In genomic region chr16:89899879-89900481, GRCh38 we compare ENCODE assay signal across 21 cellular contexts.
"Had no signal": no experiment of that assay in that cellular context is flagged by ENCODE, and none has a peak within 500 bp of the region (broad histone marks: within the 10 kb centered on the region; RNA-seq: fewer than 3 reads in every experiment).

No MANE protein-coding gene starts in this region.

- H3K27ac ChIP-seq: breast epithelium, coronary artery, neural progenitor cell, psoas muscle, tibial artery, WERI-Rb-1 had no signal

- H3K27ac Mint-ChIP-seq: activated CD8-positive, alpha-beta memory T cell treated with anti-CD3 and anti-CD28 coated beads, Interleukin-2, amount 10 ng/mL, durations not matched to agents 7 days and 5 days; activated naive CD4-positive, alpha-beta T cell treated with anti-CD3 and anti-CD28 coated beads for 36 hours; naive B cell; neural progenitor cell had no signal

- ATAC-seq: activated CD8-positive, alpha-beta memory T cell treated with anti-CD3 and anti-CD28 coated beads, Interleukin-2, amount 10 ng/mL, durations not matched to agents 7 days and 5 days; activated T-cell treated with anti-CD3 and anti-CD28 coated beads, Interleukin-2, amount 50 U/mL, for 4 hours; esophagus mucosa; mucosa of descending colon; psoas muscle; sciatic nerve; stimulated activated effector memory CD8-positive, alpha-beta T cell treated with anti-CD3 and anti-CD28 coated beads, Interleukin-12 subunit alpha, Interleukin-12 subunit beta, amount 100 ng/mL, for 72 hours had no signal

- H3K36me3 ChIP-seq: neural progenitor cell, WERI-Rb-1 had no signal

- H3K4me2 ChIP-seq: neural progenitor cell, smooth muscle cell had no signal

- DNase-seq: activated CD4-positive, alpha-beta T cell treated with anti-CD3 and anti-CD28 coated beads, Interleukin-2, amount 50 U/mL, for 48 hours; activated CD8-positive, alpha-beta memory T cell treated with anti-CD3 and anti-CD28 coated beads, Interleukin-2, amount 10 ng/mL, durations not matched to agents 7 days and 5 days; activated naive CD4-positive, alpha-beta T cell treated with anti-CD3 and anti-CD28 coated beads for 36 hours; activated T-cell treated with anti-CD3 and anti-CD28 coated beads, Interleukin-2, amount 50 U/mL, for 4 hours; aorta; mesenchymal stem cell; mucosa of descending colon; naive B cell; stimulated activated CD4-positive, alpha-beta T cell treated with anti-CD3 and anti-CD28 coated beads, Interleukin-4, amount 100 ng/mL, for 24 hours; substantia nigra; SW 1271; tibial artery; WERI-Rb-1 had no signal

- H3K4me3 ChIP-seq: breast epithelium, coronary artery, mucosa of descending colon, neural progenitor cell, psoas muscle, smooth muscle cell, tibial artery had no signal

- H3K27me3 Mint-ChIP-seq: activated CD8-positive, alpha-beta memory T cell treated with anti-CD3 and anti-CD28 coated beads, Interleukin-2, amount 10 ng/mL, durations not matched to agents 7 days and 5 days; naive B cell had no signal

- H3K9ac ChIP-seq: neural progenitor cell had no signal

- H3K4me1 Mint-ChIP-seq: activated CD8-positive, alpha-beta memory T cell treated with anti-CD3 and anti-CD28 coated beads, Interleukin-2, amount 10 ng/mL, durations not matched to agents 7 days and 5 days; neural progenitor cell had no signal

- H3K4me3 Mint-ChIP-seq: activated CD8-positive, alpha-beta memory T cell treated with anti-CD3 and anti-CD28 coated beads, Interleukin-2, amount 10 ng/mL, durations not matched to agents 7 days and 5 days; activated naive CD4-positive, alpha-beta T cell treated with anti-CD3 and anti-CD28 coated beads for 36 hours; activated T-cell treated with anti-CD3 and anti-CD28 coated beads, Interleukin-2, amount 50 U/mL, for 4 hours; naive B cell; neural progenitor cell; stimulated activated effector memory CD8-positive, alpha-beta T cell treated with anti-CD3 and anti-CD28 coated beads, Interleukin-12 subunit alpha, Interleukin-12 subunit beta, amount 100 ng/mL, for 72 hours had no signal

- H3K9me3 ChIP-seq: breast epithelium, mucosa of descending colon, psoas muscle, tibial artery had no signal

- H3K4me1 ChIP-seq: breast epithelium, neural progenitor cell, psoas muscle, tibial artery had no signal

- H2AFZ ChIP-seq: neural progenitor cell had no signal

- H3K9me3 Mint-ChIP-seq: activated naive CD4-positive, alpha-beta T cell treated with anti-CD3 and anti-CD28 coated beads for 36 hours; activated T-cell treated with anti-CD3 and anti-CD28 coated beads, Interleukin-2, amount 50 U/mL, for 4 hours; naive B cell; neural progenitor cell; stimulated activated effector memory CD8-positive, alpha-beta T cell treated with anti-CD3 and anti-CD28 coated beads, Interleukin-12 subunit alpha, Interleukin-12 subunit beta, amount 100 ng/mL, for 72 hours had no signal

- H3K27me3 ChIP-seq: breast epithelium, neural progenitor cell, tibial artery had no signal
